13 cellular contexts compared by ENCODE assay signal in the genomic region with DNA sequence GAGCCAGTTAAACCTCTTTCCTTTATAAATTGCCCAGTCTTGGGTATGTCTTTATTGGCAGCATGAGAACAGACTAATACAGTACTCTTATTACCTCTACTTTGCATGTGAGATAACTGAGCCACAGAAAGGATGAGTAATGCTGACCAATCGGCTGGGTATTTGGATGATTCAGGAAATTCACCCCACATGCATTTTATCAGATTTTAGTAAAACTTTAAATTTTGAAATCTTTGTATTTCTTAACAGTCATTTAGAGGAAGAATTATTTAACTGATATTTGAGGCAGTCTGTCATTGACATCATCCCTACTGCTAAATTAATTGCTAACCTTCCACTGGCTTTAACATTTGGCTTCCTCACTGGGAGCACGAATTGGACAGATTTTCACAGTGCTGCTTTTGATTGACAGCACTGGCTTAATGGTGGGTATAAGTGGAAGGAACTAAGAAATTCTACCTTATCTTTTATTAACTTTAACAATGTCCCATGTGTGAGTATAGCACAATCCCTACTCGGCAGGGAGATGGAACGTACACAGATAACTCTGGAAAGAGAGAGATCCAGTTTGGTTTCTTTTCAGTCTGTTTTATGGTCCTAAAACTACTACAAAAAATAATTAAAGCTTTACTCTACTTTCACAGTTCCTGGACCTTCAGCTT.
DNase-seq lines count a peak whose midpoint lies in the region; ATAC-seq, FAIRE-seq and TF ChIP-seq lines count a peak whose summit lies in the region.
"Had no signal": no experiment of that assay in that cellular context is flagged by ENCODE, and none has a peak within 500 bp of the region (broad histone marks: within the 10 kb centered on the region; RNA-seq: fewer than 3 reads in every experiment).

No MANE protein-coding gene starts in this region.

- H3K27me3 ChIP-seq in AG04450 (ENCODE audit: control insufficient read depth, insufficient read depth, low read length) (no peaks in the 10 kb centered on the region), bronchial epithelial cell (ENCODE audit: control insufficient read depth, insufficient read depth, low read length) (no peaks in the 10 kb centered on the region), Karpas-422 (ENCODE audit: low read length) (no peaks in the 10 kb centered on the region)
- H3K27me3 ChIP-seq: body of pancreas had no signal

- no peak for TF ChIP-seq CTCF in AG04450 (IDR thresholded peaks at IDR 0.05; ENCODE audit: low read depth, low read length)
- TF ChIP-seq CTCF in bronchial epithelial cell (IDR thresholded peaks at IDR 0.05; ENCODE audit: insufficient read depth, low read length, severe bottlenecking), result no peak
- TF ChIP-seq CTCF in Calu3 (IDR thresholded peaks at IDR 0.05; ENCODE audit: unreplicated experiment), result no peak

- no peaks in the 10 kb centered on the region for H3K4me1 ChIP-seq in Karpas-422 (ENCODE audit: low read length)
- H3K4me1 ChIP-seq: body of pancreas had no signal

- H3K27me3 Mint-ChIP-seq in Calu3 (ENCODE audit: unreplicated experiment), result no peaks in the 10 kb centered on the region
- H3K27me3 Mint-ChIP-seq: memory B cell had no signal

- intact Hi-C loops in Calu3 (cut with micrococcal nuclease; ENCODE audit: unreplicated experiment), result no loop called here

- ATAC-seq in HG03354 (IDR thresholded peaks at IDR 0.05; ENCODE audit: poor library complexity, severe bottlenecking, unreplicated experiment) (no peak), HG03457 (IDR thresholded peaks at IDR 0.05; ENCODE audit: unreplicated experiment) (no peak)
- ATAC-seq: body of pancreas had no signal

- no peaks in the 10 kb centered on the region for H3K36me3 Mint-ChIP-seq in Calu3 (ENCODE audit: insufficient read depth, unreplicated experiment)
- H3K36me3 Mint-ChIP-seq: memory B cell had no signal

- no peak overlapping the region for H3K27ac Mint-ChIP-seq in Calu3 (ENCODE audit: unreplicated experiment)
- H3K27ac Mint-ChIP-seq: memory B cell had no signal

- no peak overlapping the region for H3K4me3 Mint-ChIP-seq in Calu3 (ENCODE audit: low read depth, unreplicated experiment)
- H3K4me3 Mint-ChIP-seq: memory B cell had no signal

- no peak overlapping the region for H2AFZ ChIP-seq in Karpas-422 (ENCODE audit: low read length)

- no peak for FAIRE-seq in bronchial epithelial cell (lab: Jason Lieb, UNC)
- FAIRE-seq: frontal cortex had no signal

- BruUV-seq in Calu3 (replicated peaks; lab: Mats Ljungman, UMichigan), result no TSS peak

- no peak overlapping the region for H3K4me2 ChIP-seq in Karpas-422 (ENCODE audit: low read depth, low read length, poor library complexity, severe bottlenecking)

- no peak overlapping the region for H3K4me3 ChIP-seq in AG04450 (ENCODE audit: low read depth, low read length)
- H3K4me3 ChIP-seq in bronchial epithelial cell (ENCODE audit: low read depth, low read length), result no peak overlapping the region
- H3K4me3 ChIP-seq in Karpas-422 (ENCODE audit: low read length), result no peak overlapping the region
- H3K4me3 ChIP-seq: body of pancreas had no signal

- no peaks in the 10 kb centered on the region for H3K9me3 Mint-ChIP-seq in Calu3 (ENCODE audit: low read depth, unreplicated experiment)

- peaks cover 6% of the 10 kb centered on the region for H3K9me3 ChIP-seq in AG04450 (ENCODE audit: control insufficient read depth, insufficient read depth, low read length)
- no peaks in the 10 kb centered on the region for H3K9me3 ChIP-seq in Karpas-422 (ENCODE audit: low read length)
- H3K9me3 ChIP-seq: body of pancreas had no signal

- POLR2A ChIA-PET in AG04450 (lab: Yijun Ruan, JAX), result interaction anchor here (1.2 kb wide), 2 partner anchors 16 to 167 kb away, joined by 3 to 4 read pairs; no protein-coding TSS in a partner anchor

- H3K4me1 Mint-ChIP-seq in Calu3 (ENCODE audit: low read depth, unreplicated experiment), result no peaks in the 10 kb centered on the region
- H3K4me1 Mint-ChIP-seq: memory B cell had no signal

- no peaks in the 10 kb centered on the region for H3K36me3 ChIP-seq in bronchial epithelial cell (ENCODE audit: control insufficient read depth, insufficient read depth, low read length)
- no peaks in the 10 kb centered on the region for H3K36me3 ChIP-seq in Karpas-422 (ENCODE audit: insufficient read depth, low read length)

- no peak overlapping the region for H3K9ac ChIP-seq in Karpas-422 (ENCODE audit: low read length)

- DNase-seq in AG04450 (ENCODE audit: low read depth, low spot score), result peak; percentile 71
- DNase-seq in HS-5 (ENCODE audit: low read depth), result peak; percentile 88
- DNase-seq in bronchial epithelial cell (ENCODE audit: low read depth), result peak; percentile 93
- peak; percentile 90 for DNase-seq in kidney glomerular epithelial cell (lab: John Stamatoyannopoulos, UW)
- DNase-seq in Calu3, result no peak
- DNase-seq in Karpas-422, result no peak
- DNase-seq: activated T-cell treated with anti-CD3 and anti-CD28 coated beads for 4 hours, body of pancreas, NCI-H1694 treated with DMSO at 0.1 percent for 48 hours had no signal

- no peaks in the 10 kb centered on the region for H4K20me1 ChIP-seq in Karpas-422 (ENCODE audit: insufficient read depth, low read depth, low read length)

- H3K27ac ChIP-seq in AG04450 (ENCODE audit: low read depth, low read length), result peak overlapping the region; percentile 57
- H3K27ac ChIP-seq in Karpas-422 (ENCODE audit: low read length), result no peak overlapping the region
- H3K27ac ChIP-seq: body of pancreas had no signal

- CTCF ChIA-PET in AG04450 (lab: Charles Lee), result no interaction called here
- CTCF ChIA-PET in Calu3 (lab: Charles Lee), result no interaction called here

- no peaks in the 10 kb centered on the region for H3K9me2 ChIP-seq in Karpas-422 (replicated peaks; ENCODE audit: insufficient read depth, low read length)

- no peaks in the 10 kb centered on the region for H3K79me2 ChIP-seq in Karpas-422 (ENCODE audit: low read length)

Comparison
In these comparisons a context has a peak if more than half of its experiments do, and no peak if none do; other contexts are left out.
1. DNase-seq: peak in AG04450 (single experiment), HS-5 (single experiment), bronchial epithelial cell (single experiment) and kidney glomerular epithelial cell (single experiment); none in Calu3 (single experiment) and Karpas-422 (single experiment).